ENCODE assay signal across 1 cellular context in genomic region chr11:121564948-121565684, GRCh38.
TF ChIP-seq lines count a peak whose summit lies in the region.

No MANE protein-coding gene starts in this region.

TF ChIP-seq in HepG2, 621 proteins besides CTCF, POLR2A, EP300 and RAD21 (continued from another document and continues in another):
- TF ChIP-seq KIAA2018 (CRISPR knock-in tag; IDR thresholded peaks at IDR 0.05; ENCODE audit: borderline replicate concordance) (no peak), BHLHE40 (IDR thresholded peaks at IDR 0.05; ENCODE audit: low read length) (no peak), PLRG1 (conservative IDR thresholded peaks at IDR 0.05) (no peak), ZNF296 (CRISPR knock-in tag; conservative IDR thresholded peaks at IDR 0.05) (no peak), TRIM24 (CRISPR knock-in tag; IDR thresholded peaks at IDR 0.05) (peak; percentile 93), SMAD3 (CRISPR knock-in tag; IDR thresholded peaks at IDR 0.05) (peak; percentile 75), ZNF646 (CRISPR knock-in tag; IDR thresholded peaks at IDR 0.05) (no peak), ZFP36 (IDR thresholded peaks at IDR 0.05; ENCODE audit: borderline replicate concordance, low read depth, low read length, partially characterized antibody) (no peak), NR2F2 (IDR thresholded peaks at IDR 0.05; ENCODE audit: borderline replicate concordance, low read depth) (0 out of 2 replicates have a peak, but pooled peaks have one; percentile 58), ZNF567 (CRISPR knock-in tag; IDR thresholded peaks at IDR 0.05; ENCODE audit: borderline replicate concordance) (no peak), KMT2B (CRISPR knock-in tag; IDR thresholded peaks at IDR 0.05) (no peak; the same call in 1 of the 2 replicates), NRL (CRISPR knock-in tag; IDR thresholded peaks at IDR 0.05; ENCODE audit: borderline replicate concordance) (no peak), NCOA2 (CRISPR knock-in tag; IDR thresholded peaks at IDR 0.05) (peak; percentile 95), ZNF816 (CRISPR knock-in tag; IDR thresholded peaks at IDR 0.05; ENCODE audit: borderline replicate concordance) (no peak), CREM (IDR thresholded peaks at IDR 0.05) (peak; percentile 81), CREM (CRISPR knock-in tag; IDR thresholded peaks at IDR 0.05) (no peak), GPBP1L1 (CRISPR knock-in tag; IDR thresholded peaks at IDR 0.05) (no peak), TARDBP (CRISPR knock-in tag; IDR thresholded peaks at IDR 0.05) (peak; percentile 58; the same call in 1 of the 2 replicates), ZNF30 (CRISPR knock-in tag; IDR thresholded peaks at IDR 0.05) (no peak), ZNF75D (CRISPR knock-in tag; IDR thresholded peaks at IDR 0.05; ENCODE audit: borderline replicate concordance) (no peak), GATAD1 (CRISPR knock-in tag; IDR thresholded peaks at IDR 0.05) (0 out of 2 replicates have a peak, but pooled peaks have one; percentile 31), ELF4 (CRISPR knock-in tag; IDR thresholded peaks at IDR 0.05; ENCODE audit: borderline replicate concordance) (no peak), ZNF549 (CRISPR knock-in tag; IDR thresholded peaks at IDR 0.05) (no peak), ZNF670 (CRISPR knock-in tag; IDR thresholded peaks at IDR 0.05; ENCODE audit: borderline replicate concordance) (no peak), PCBP1 (IDR thresholded peaks at IDR 0.05; ENCODE audit: borderline replicate concordance, low read depth, low read length) (no peak), ZSCAN9 (CRISPR knock-in tag; IDR thresholded peaks at IDR 0.05; ENCODE audit: borderline replicate concordance) (no peak; the same call in 1 of the 2 replicates), ONECUT2 (CRISPR knock-in tag; IDR thresholded peaks at IDR 0.05) (peak; percentile 76; the same call in 1 of the 2 replicates)
- TF ChIP-seq, protein P1, sequence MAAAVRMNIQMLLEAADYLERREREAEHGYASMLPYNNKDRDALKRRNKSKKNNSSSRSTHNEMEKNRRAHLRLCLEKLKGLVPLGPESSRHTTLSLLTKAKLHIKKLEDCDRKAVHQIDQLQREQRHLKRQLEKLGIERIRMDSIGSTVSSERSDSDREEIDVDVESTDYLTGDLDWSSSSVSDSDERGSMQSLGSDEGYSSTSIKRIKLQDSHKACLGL (CRISPR knock-in tag; IDR thresholded peaks at IDR 0.05) = no peak
- TF ChIP-seq, protein P2, sequence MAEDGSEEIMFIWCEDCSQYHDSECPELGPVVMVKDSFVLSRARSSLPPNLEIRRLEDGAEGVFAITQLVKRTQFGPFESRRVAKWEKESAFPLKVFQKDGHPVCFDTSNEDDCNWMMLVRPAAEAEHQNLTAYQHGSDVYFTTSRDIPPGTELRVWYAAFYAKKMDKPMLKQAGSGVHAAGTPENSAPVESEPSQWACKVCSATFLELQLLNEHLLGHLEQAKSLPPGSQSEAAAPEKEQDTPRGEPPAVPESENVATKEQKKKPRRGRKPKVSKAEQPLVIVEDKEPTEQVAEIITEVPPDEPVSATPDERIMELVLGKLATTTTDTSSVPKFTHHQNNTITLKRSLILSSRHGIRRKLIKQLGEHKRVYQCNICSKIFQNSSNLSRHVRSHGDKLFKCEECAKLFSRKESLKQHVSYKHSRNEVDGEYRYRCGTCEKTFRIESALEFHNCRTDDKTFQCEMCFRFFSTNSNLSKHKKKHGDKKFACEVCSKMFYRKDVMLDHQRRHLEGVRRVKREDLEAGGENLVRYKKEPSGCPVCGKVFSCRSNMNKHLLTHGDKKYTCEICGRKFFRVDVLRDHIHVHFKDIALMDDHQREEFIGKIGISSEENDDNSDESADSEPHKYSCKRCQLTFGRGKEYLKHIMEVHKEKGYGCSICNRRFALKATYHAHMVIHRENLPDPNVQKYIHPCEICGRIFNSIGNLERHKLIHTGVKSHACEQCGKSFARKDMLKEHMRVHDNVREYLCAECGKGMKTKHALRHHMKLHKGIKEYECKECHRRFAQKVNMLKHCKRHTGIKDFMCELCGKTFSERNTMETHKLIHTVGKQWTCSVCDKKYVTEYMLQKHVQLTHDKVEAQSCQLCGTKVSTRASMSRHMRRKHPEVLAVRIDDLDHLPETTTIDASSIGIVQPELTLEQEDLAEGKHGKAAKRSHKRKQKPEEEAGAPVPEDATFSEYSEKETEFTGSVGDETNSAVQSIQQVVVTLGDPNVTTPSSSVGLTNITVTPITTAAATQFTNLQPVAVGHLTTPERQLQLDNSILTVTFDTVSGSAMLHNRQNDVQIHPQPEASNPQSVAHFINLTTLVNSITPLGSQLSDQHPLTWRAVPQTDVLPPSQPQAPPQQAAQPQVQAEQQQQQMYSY (CRISPR knock-in tag; IDR thresholded peaks at IDR 0.05) = no peak
- TF ChIP-seq, protein P3, sequence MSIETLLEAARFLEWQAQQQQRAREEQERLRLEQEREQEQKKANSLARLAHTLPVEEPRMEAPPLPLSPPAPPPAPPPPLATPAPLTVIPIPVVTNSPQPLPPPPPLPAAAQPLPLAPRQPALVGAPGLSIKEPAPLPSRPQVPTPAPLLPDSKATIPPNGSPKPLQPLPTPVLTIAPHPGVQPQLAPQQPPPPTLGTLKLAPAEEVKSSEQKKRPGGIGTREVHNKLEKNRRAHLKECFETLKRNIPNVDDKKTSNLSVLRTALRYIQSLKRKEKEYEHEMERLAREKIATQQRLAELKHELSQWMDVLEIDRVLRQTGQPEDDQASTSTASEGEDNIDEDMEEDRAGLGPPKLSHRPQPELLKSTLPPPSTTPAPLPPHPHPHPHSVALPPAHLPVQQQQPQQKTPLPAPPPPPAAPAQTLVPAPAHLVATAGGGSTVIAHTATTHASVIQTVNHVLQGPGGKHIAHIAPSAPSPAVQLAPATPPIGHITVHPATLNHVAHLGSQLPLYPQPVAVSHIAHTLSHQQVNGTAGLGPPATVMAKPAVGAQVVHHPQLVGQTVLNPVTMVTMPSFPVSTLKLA (IDR thresholded peaks at IDR 0.05) = 0 out of 2 replicates have a peak, but pooled peaks have one; percentile 23
- TF ChIP-seq, protein P4, sequence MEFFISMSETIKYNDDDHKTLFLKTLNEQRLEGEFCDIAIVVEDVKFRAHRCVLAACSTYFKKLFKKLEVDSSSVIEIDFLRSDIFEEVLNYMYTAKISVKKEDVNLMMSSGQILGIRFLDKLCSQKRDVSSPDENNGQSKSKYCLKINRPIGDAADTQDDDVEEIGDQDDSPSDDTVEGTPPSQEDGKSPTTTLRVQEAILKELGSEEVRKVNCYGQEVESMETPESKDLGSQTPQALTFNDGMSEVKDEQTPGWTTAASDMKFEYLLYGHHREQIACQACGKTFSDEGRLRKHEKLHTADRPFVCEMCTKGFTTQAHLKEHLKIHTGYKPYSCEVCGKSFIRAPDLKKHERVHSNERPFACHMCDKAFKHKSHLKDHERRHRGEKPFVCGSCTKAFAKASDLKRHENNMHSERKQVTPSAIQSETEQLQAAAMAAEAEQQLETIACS (CRISPR knock-in tag; IDR thresholded peaks at IDR 0.05) = no peak
